8 cellular contexts compared by ENCODE assay signal in the genomic region with DNA sequence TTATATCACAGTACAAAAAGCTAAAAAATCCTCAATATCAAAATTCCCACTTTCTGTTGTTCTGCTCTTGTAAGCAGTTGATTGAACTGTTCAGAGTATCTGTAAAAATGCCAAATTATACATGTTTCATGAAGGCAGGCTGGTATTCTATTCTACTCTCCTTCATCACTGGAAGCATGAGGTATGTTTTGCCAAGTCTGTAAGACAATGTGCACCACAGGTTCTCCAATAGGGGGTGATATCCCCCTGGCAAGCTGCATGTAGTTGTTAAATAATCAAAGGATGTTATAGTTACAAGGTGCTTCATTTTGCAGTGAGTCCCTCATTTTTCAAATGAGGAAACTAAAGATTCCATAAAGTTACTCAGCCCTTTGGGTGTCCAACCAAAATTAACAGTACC. TPM values are rescaled to one million over a fixed set of nuclear protein-coding genes. Genes with fewer than 3 reads are reported as not detected.
DNase-seq lines count a peak whose midpoint lies in the region; ATAC-seq and TF ChIP-seq lines count a peak whose summit lies in the region.

No MANE protein-coding gene starts in this region.

- DNase-seq in NCI-H1092 treated with DMSO at 0.1 percent for 48 hours (lab: John Stamatoyannopoulos, UW) = peak; percentile 8
- DNase-seq in NCI-H1092 (lab: John Stamatoyannopoulos, UW) = no peak
- DNase-seq in brain microvascular endothelial cell = peak; percentile 38
- no peak for DNase-seq in natural killer cell
- DNase-seq in HK-2 (ENCODE audit: unreplicated experiment) = no peak
- DNase-seq in NCI-H146 treated with DMSO at 0.1 percent for 48 hours (lab: John Stamatoyannopoulos, UW; ENCODE audit: unreplicated experiment) = no peak

- in situ Hi-C loops in brain microvascular endothelial cell (cut with HindIII; ENCODE audit: low pct_ligation_motif_present, low sequenced_read_pairs) = no loop called here

- no peaks in the 10 kb centered on the region for H3K27me3 ChIP-seq in brain microvascular endothelial cell (replicated peaks)

- no peak overlapping the region for H3K27ac ChIP-seq in brain microvascular endothelial cell

- H3K27ac Mint-ChIP-seq in natural killer cell = peak overlapping the region; percentile 83 to 85

- peak; percentile 69 for TF ChIP-seq CTCF in brain microvascular endothelial cell (IDR thresholded peaks at IDR 0.05; ENCODE audit: low read depth, low read length, missing control alignments)
- TF ChIP-seq CTCF in natural killer cell (IDR thresholded peaks at IDR 0.05) = no peak

- ATAC-seq in natural killer cell = peak in 2 of 3 donors; percentile 28 to 41
- no peak for ATAC-seq in GM18868 (IDR thresholded peaks at IDR 0.05; ENCODE audit: unreplicated experiment)

- TF ChIP-seq RAD21 in Ishikawa (IDR thresholded peaks at IDR 0.05; ENCODE audit: low read depth) = peak; percentile 61

- peaks cover 9% of the 10 kb centered on the region for H3K36me3 Mint-ChIP-seq in natural killer cell

- no peaks in the 10 kb centered on the region for H3K9me3 Mint-ChIP-seq in natural killer cell

- no peaks in the 10 kb centered on the region for H3K27me3 Mint-ChIP-seq in natural killer cell (ENCODE audit: low read depth in 2 of 2)

- no peak overlapping the region for H3K4me3 ChIP-seq in brain microvascular endothelial cell (ENCODE audit: low read depth, low read length)

- TF ChIP-seq EP300 in Ishikawa (IDR thresholded peaks at IDR 0.05; ENCODE audit: borderline replicate concordance) = no peak

- peaks cover 6% of the 10 kb centered on the region for H3K36me3 ChIP-seq in brain microvascular endothelial cell (replicated peaks)

- H3K4me1 Mint-ChIP-seq in natural killer cell = peaks cover 69 to 70% of the 10 kb centered on the region in 2 donors

- intact Hi-C loops in natural killer cell (cut with micrococcal nuclease) = no loop called here

- H3K4me3 Mint-ChIP-seq in natural killer cell = no peak overlapping the region

TF ChIP-seq in Ishikawa, 13 proteins besides CTCF, POLR2A, EP300 and RAD21:
- no peak for TF ChIP-seq TCF12 (IDR thresholded peaks at IDR 0.05; ENCODE audit: low read depth)
TF ChIP-seq in Ishikawa: peak in this region for 0.

RNA-seq across cellular contexts. Expression of a gene that starts 15.1 kb away (rescaled TPM):
- total RNA-seq in natural killer cell = 10 to 100 TPM; 64.4 to 78.7 (median 74.4) TPM

RNA-seq across cellular contexts. Expression of a gene that starts 34.4 kb away (rescaled TPM):
- 100 to 1,000 TPM; 216 to 244 (median 231) TPM for total RNA-seq in natural killer cell

Comparison
In these comparisons a context has a peak if more than half of its experiments do, and no peak if none do; other contexts are left out.
1. DNase-seq: peak in NCI-H1092 treated with DMSO at 0.1 percent for 48 hours (single experiment) and brain microvascular endothelial cell (single experiment); none in NCI-H1092 (single experiment), natural killer cell (single experiment), HK-2 (single experiment) and NCI-H146 treated with DMSO at 0.1 percent for 48 hours (single experiment).